In the genomic region with DNA sequence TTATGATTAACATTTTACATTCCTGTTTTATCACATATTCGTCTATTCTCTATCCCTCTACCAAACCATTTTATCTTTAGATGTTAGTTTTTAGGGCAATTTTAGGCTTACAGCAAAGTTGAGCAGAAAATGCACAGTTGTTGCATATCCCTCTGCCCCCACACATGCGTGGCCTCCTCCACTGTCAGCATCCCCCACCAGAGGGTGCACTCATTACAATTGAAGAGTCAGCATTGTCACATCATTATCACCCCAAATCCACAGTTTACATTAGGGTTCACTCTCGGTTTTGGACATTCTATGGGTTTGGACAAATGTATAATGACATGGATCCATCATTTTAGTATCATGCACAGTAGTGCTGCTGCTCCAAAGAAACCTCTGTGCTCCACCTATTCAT, we compare ENCODE assay signal across 11 cellular contexts.
DNase-seq lines count a peak whose midpoint lies in the region; ATAC-seq and TF ChIP-seq lines count a peak whose summit lies in the region.
"Had no signal": no experiment of that assay in that cellular context is flagged by ENCODE, and none has a peak within 500 bp of the region (broad histone marks: within the 10 kb centered on the region; RNA-seq: fewer than 3 reads in every experiment).

No MANE protein-coding gene starts in this region.

- no peaks in the 10 kb centered on the region for H3K4me1 Mint-ChIP-seq in endothelial cell (ENCODE audit: unreplicated experiment)

- H3K4me1 ChIP-seq in PC-3 (ENCODE audit: insufficient read depth, low read length) (no peaks in the 10 kb centered on the region), PC-9 (replicated peaks; ENCODE audit: insufficient read depth) (no peaks in the 10 kb centered on the region)

- ATAC-seq in PC-3: no peak
- no peak for ATAC-seq in HG02642 (IDR thresholded peaks at IDR 0.05; ENCODE audit: poor library complexity, unreplicated experiment)
- ATAC-seq: naive thymus-derived CD8-positive, alpha-beta T cell had no signal

- POLR2A ChIA-PET in PC-3 (lab: Charles Lee; ENCODE audit: unreplicated experiment): no interaction called here
- POLR2A ChIA-PET in PC-9 (lab: Charles Lee; ENCODE audit: unreplicated experiment): no interaction called here

- no peak overlapping the region for H3K4me2 ChIP-seq in PC-3 (ENCODE audit: low read length)
- H3K4me2 ChIP-seq in PC-9: no peak overlapping the region

- CTCF ChIA-PET in PC-3 (lab: Charles Lee) (no interaction called here), PC-9 (lab: Charles Lee) (no interaction called here)

- H3K27me3 Mint-ChIP-seq in endothelial cell (ENCODE audit: unreplicated experiment): no peaks in the 10 kb centered on the region

- H3K9me2 ChIP-seq in PC-3 (replicated peaks; ENCODE audit: low read length): no peaks in the 10 kb centered on the region
- no peaks in the 10 kb centered on the region for H3K9me2 ChIP-seq in PC-9 (ENCODE audit: insufficient read depth)

- H3K9me3 Mint-ChIP-seq in endothelial cell (ENCODE audit: unreplicated experiment): peaks cover 5% of the 10 kb centered on the region

- H3K79me2 ChIP-seq in PC-3 (ENCODE audit: low read length): no peaks in the 10 kb centered on the region
- H3K79me2 ChIP-seq in PC-9 (ENCODE audit: low read depth): no peaks in the 10 kb centered on the region

- no TSS peak for BruUV-seq in PC-3 (replicated peaks; lab: Mats Ljungman, UMichigan)
- BruUV-seq in PC-9 (replicated peaks; lab: Mats Ljungman, UMichigan): no TSS peak

- intact Hi-C loops in PC-3 (cut with micrococcal nuclease) (no loop called here), PC-9 (cut with micrococcal nuclease; ENCODE audit: unreplicated experiment) (no loop called here)

- H3K27me3 ChIP-seq in PC-3 (ENCODE audit: low read length) (peaks cover 16% of the 10 kb centered on the region; the same call in 1 of the 2 replicates), PC-9 (ENCODE audit: insufficient read depth, low read depth) (peaks cover 49% of the 10 kb centered on the region)

- peak; percentile 31; the same call in 1 of the 2 replicates for TF ChIP-seq CTCF in PC-3 (conservative IDR thresholded peaks at IDR 0.05; ENCODE audit: low read depth, low read length)
- peak; percentile 30 for TF ChIP-seq CTCF in endothelial cell (IDR thresholded peaks at IDR 0.05; ENCODE audit: unreplicated experiment)
- no peak for TF ChIP-seq CTCF in PC-9 (conservative IDR thresholded peaks at IDR 0.05)

- DNase-seq in stimulated activated CD4-positive, alpha-beta T cell treated with anti-CD3 and anti-CD28 coated beads, Interleukin-15, amount 100 ng/mL, for 24 hours: peak; percentile 26
- no peak for DNase-seq in stimulated activated CD4-positive, alpha-beta T cell treated with anti-CD3 and anti-CD28 coated beads, Interleukin-4, amount 100 ng/mL, for 1 hour
- no peak for DNase-seq in PC-3
- DNase-seq in endothelial cell (ENCODE audit: low spot score): peak; percentile 30
- no peak for DNase-seq in PC-9
- DNase-seq in T-helper 1 cell: no peak
- no peak for DNase-seq in NCI-H2196 (lab: John Stamatoyannopoulos, UW; ENCODE audit: unreplicated experiment)
- DNase-seq: COR-L47, NCI-H187 had no signal

- no peak overlapping the region for H3K4me3 Mint-ChIP-seq in endothelial cell (ENCODE audit: unreplicated experiment)
- H3K4me3 Mint-ChIP-seq: naive thymus-derived CD8-positive, alpha-beta T cell had no signal

- H3F3A ChIP-seq in PC-3 (ENCODE audit: low read length, unreplicated experiment) (no peaks in the 10 kb centered on the region), PC-9 (ENCODE audit: insufficient read depth, low read depth) (no peaks in the 10 kb centered on the region)

- H4K20me1 ChIP-seq in PC-3 (ENCODE audit: low read length) (no peaks in the 10 kb centered on the region), PC-9 (ENCODE audit: insufficient read depth) (no peaks in the 10 kb centered on the region)

- H3K27ac ChIP-seq in PC-3 (ENCODE audit: low read length) (no peak overlapping the region), PC-9 (no peak overlapping the region)

- H3K36me3 ChIP-seq in PC-3 (ENCODE audit: low read depth, low read length) (no peaks in the 10 kb centered on the region), PC-9 (ENCODE audit: low read depth) (no peaks in the 10 kb centered on the region)

- no peaks in the 10 kb centered on the region for H3K9me3 ChIP-seq in PC-3 (ENCODE audit: low read length)
- H3K9me3 ChIP-seq in PC-9 (ENCODE audit: insufficient read depth, low read depth): no peaks in the 10 kb centered on the region; the same call in 1 of the 2 replicates

- H2AFZ ChIP-seq in PC-3 (ENCODE audit: low read length): no peak overlapping the region
- H2AFZ ChIP-seq in PC-9: no peak overlapping the region

- H3K4me3 ChIP-seq in PC-3 (ENCODE audit: low read length) (no peak overlapping the region), PC-9 (no peak overlapping the region)

- no peak overlapping the region for H3K9ac ChIP-seq in PC-3 (ENCODE audit: low read length)

- H3K27ac Mint-ChIP-seq in endothelial cell (ENCODE audit: unreplicated experiment): no peak overlapping the region
- H3K27ac Mint-ChIP-seq: naive thymus-derived CD8-positive, alpha-beta T cell had no signal

- H3K36me3 Mint-ChIP-seq in endothelial cell (ENCODE audit: low read depth, unreplicated experiment): peaks cover 4% of the 10 kb centered on the region

Comparison
In these comparisons a context has a peak if more than half of its experiments do, and no peak if none do; other contexts are left out.
1. DNase-seq: peak in stimulated activated CD4-positive, alpha-beta T cell treated with anti-CD3 and anti-CD28 coated beads, Interleukin-15, amount 100 ng/mL, for 24 hours (single experiment) and endothelial cell (single experiment); none in stimulated activated CD4-positive, alpha-beta T cell treated with anti-CD3 and anti-CD28 coated beads, Interleukin-4, amount 100 ng/mL, for 1 hour (single experiment), PC-3 (single experiment), PC-9 (0 of 2), T-helper 1 cell (0 of 5) and NCI-H2196 (single experiment).